ENCODE assay signal across 21 cellular contexts in genomic region chrX:154343063-154343462, GRCh38. TPM values are rescaled to one million over a fixed set of nuclear protein-coding genes. Genes with fewer than 3 reads are reported as not detected.
DNase-seq lines count a peak whose midpoint lies in the region; ATAC-seq and FAIRE-seq lines count a peak whose summit lies in the region.
"Not testable (repeated sequence)": the region's sequence is repeated elsewhere in the genome, so short reads cannot be mapped to it uniquely, and the experiment has no call there.
"Had no signal": no experiment of that assay in that cellular context is flagged by ENCODE, and none has a peak within 500 bp of the region (broad histone marks: within the 10 kb centered on the region; RNA-seq: fewer than 3 reads in every experiment).

No MANE protein-coding gene starts in this region.

- not testable (repeated sequence) for H3K36me3 Mint-ChIP-seq in activated T-helper 17 cell treated with anti-CD3 and anti-CD28 coated beads, Interleukin-2, amount 50 U/mL, for 72 hours (ENCODE audit: low read depth); memory B cell

- FAIRE-seq in G401.6 (lab: Jason Lieb, UNC) (peak; percentile 23), RCC 7860 (lab: Jason Lieb, UNC) (peak; percentile 99)

- not testable (repeated sequence) for H3K4me1 Mint-ChIP-seq in activated T-helper 17 cell treated with anti-CD3 and anti-CD28 coated beads, Interleukin-2, amount 50 U/mL, for 72 hours; memory B cell
- H3K4me1 Mint-ChIP-seq in stimulated activated naive CD8-positive, alpha-beta T cell treated with anti-CD3 and anti-CD28 coated beads, Interleukin-15, amount 100 ng/mL, for 72 hours: peaks cover 13% of the 10 kb centered on the region

- DNase-seq in RCC 7860 (ENCODE audit: low spot score); Right ventricle myocardium inferior (ENCODE audit: missing footprints); memory B cell (ENCODE audit: low spot score in 2 of 2); stimulated activated naive CD8-positive, alpha-beta T cell treated with anti-CD3 and anti-CD28 coated beads, Interleukin-15, amount 100 ng/mL, for 72 hours: not testable (repeated sequence)

- ATAC-seq in GM21515 (IDR thresholded peaks at IDR 0.05; ENCODE audit: unreplicated experiment) (peak; percentile 8), HG02840 (IDR thresholded peaks at IDR 0.05; ENCODE audit: low FRiP score, unreplicated experiment) (peak; percentile 13), Right ventricle myocardium inferior (peak; percentile 1), memory B cell (ENCODE audit: low read depth) (peak; percentile 18)
- peak; percentile 41 for ATAC-seq in activated T-helper 17 cell treated with anti-CD3 and anti-CD28 coated beads, Interleukin-2, amount 50 U/mL, for 72 hours (replicated peaks)
- ATAC-seq in stimulated activated naive CD8-positive, alpha-beta T cell treated with anti-CD3 and anti-CD28 coated beads, Interleukin-15, amount 100 ng/mL, for 72 hours: peak; percentile 43

- not testable (repeated sequence) for H3K27me3 Mint-ChIP-seq in activated T-helper 17 cell treated with anti-CD3 and anti-CD28 coated beads, Interleukin-2, amount 50 U/mL, for 72 hours; memory B cell; stimulated activated naive CD8-positive, alpha-beta T cell treated with anti-CD3 and anti-CD28 coated beads, Interleukin-15, amount 100 ng/mL, for 72 hours

- intact Hi-C loops in Right ventricle myocardium inferior (cut with DNase I): not testable (repeated sequence)

- not testable (repeated sequence) for H3K27ac Mint-ChIP-seq in activated T-helper 17 cell treated with anti-CD3 and anti-CD28 coated beads, Interleukin-2, amount 50 U/mL, for 72 hours; memory B cell; stimulated activated naive CD8-positive, alpha-beta T cell treated with anti-CD3 and anti-CD28 coated beads, Interleukin-15, amount 100 ng/mL, for 72 hours

- not testable (repeated sequence) for H3K9me3 Mint-ChIP-seq in activated T-helper 17 cell treated with anti-CD3 and anti-CD28 coated beads, Interleukin-2, amount 50 U/mL, for 72 hours; memory B cell; stimulated activated naive CD8-positive, alpha-beta T cell treated with anti-CD3 and anti-CD28 coated beads, Interleukin-15, amount 100 ng/mL, for 72 hours

- not testable (repeated sequence) for H3K4me3 Mint-ChIP-seq in activated T-helper 17 cell treated with anti-CD3 and anti-CD28 coated beads, Interleukin-2, amount 50 U/mL, for 72 hours; memory B cell; stimulated activated naive CD8-positive, alpha-beta T cell treated with anti-CD3 and anti-CD28 coated beads, Interleukin-15, amount 100 ng/mL, for 72 hours

RNA-seq across cellular contexts. Expression of gene FLNA, which starts 31.4 kb away (rescaled TPM):
- total RNA-seq in activated T-helper 17 cell treated with anti-CD3 and anti-CD28 coated beads, Interleukin-2, amount 50 U/mL, for 72 hours: 1,000 to 10,000 TPM; 1,274 to 1,383 TPM
- total RNA-seq in Right ventricle myocardium inferior: 253 TPM

RNA-seq across cellular contexts. Expression of gene EMD, which starts 36.0 kb away (rescaled TPM):
- 10 to 100 TPM; 86.5 to 87.5 TPM for total RNA-seq in activated T-helper 17 cell treated with anti-CD3 and anti-CD28 coated beads, Interleukin-2, amount 50 U/mL, for 72 hours
- 51.1 TPM for total RNA-seq in Right ventricle myocardium inferior

RNA-seq across cellular contexts. Expression of gene TKTL1, which starts 47.5 kb away (rescaled TPM):
- total RNA-seq in activated T-helper 17 cell treated with anti-CD3 and anti-CD28 coated beads, Interleukin-2, amount 50 U/mL, for 72 hours: 1 to 10 TPM in 1 of 2 donors, under 1 TPM in 1; 0.54 to 2.1 TPM
- 13.0 TPM for total RNA-seq in Right ventricle myocardium inferior
- total RNA-seq: A673, endothelial cell of umbilical vein, HFFc6, LHCN-M2, mammary epithelial cell, mucosa of gallbladder, ureter had no signal

RNA-seq across cellular contexts. Expression of gene TEX28, which starts 48.1 kb away (rescaled TPM):
- total RNA-seq in activated T-helper 17 cell treated with anti-CD3 and anti-CD28 coated beads, Interleukin-2, amount 50 U/mL, for 72 hours: not detected
- total RNA-seq in Right ventricle myocardium inferior: not detected
- total RNA-seq: A673; activated T-helper 2 cell treated with anti-CD3 and anti-CD28 coated beads, Interferon-gamma antibody, Interleukin-2, Interleukin-4, amounts not matched to agents 10 μg/mL and 5 μg/mL and 100 μg/mL, durations not matched to agents 14 hours and 24 hours and 36 hours; CD4-positive, alpha-beta T cell; endothelial cell of umbilical vein; frontal cortex; HFFc6; LHCN-M2; mammary epithelial cell; mucosa of gallbladder; neural crest cell; OCI-LY7; ovary; ureter had no signal

RNA-seq across cellular contexts. Expression of gene RPL10, which starts 55.1 kb away (rescaled TPM):
- total RNA-seq in activated T-helper 17 cell treated with anti-CD3 and anti-CD28 coated beads, Interleukin-2, amount 50 U/mL, for 72 hours: 1,000 to 10,000 TPM; 1,604 to 1,651 TPM
- total RNA-seq in Right ventricle myocardium inferior: 2,181 TPM
